Comparison of ENCODE assay signal across 1 cellular context in genomic region chr19:5903054-5903501, GRCh38.
TF ChIP-seq lines count a peak whose summit lies in the region.

No MANE protein-coding gene starts in this region.

TF ChIP-seq in GM12878, 131 proteins besides CTCF, POLR2A, EP300 and RAD21:
- TF ChIP-seq NBN (IDR thresholded peaks at IDR 0.05) (no peak), SMAD1 (IDR thresholded peaks at IDR 0.05; ENCODE audit: low read depth, partially characterized antibody) (no peak), WRNIP1 (IDR thresholded peaks at IDR 0.05; ENCODE audit: borderline replicate concordance, low read depth, low read length) (no peak), IKZF1 (conservative IDR thresholded peaks at IDR 0.05) (no peak), ASH2L (IDR thresholded peaks at IDR 0.05; ENCODE audit: borderline replicate concordance, low read depth) (no peak), TAF1 (IDR thresholded peaks at IDR 0.05; ENCODE audit: borderline replicate concordance, low read depth, low read length) (no peak), NFYA (IDR thresholded peaks at IDR 0.05; ENCODE audit: borderline replicate concordance, low read depth, low read length) (no peak), YY1 (IDR thresholded peaks at IDR 0.05; ENCODE audit: low read depth, low read length) (no peak), SMAD5 (IDR thresholded peaks at IDR 0.05; ENCODE audit: low read depth) (no peak), ZNF687 (IDR thresholded peaks at IDR 0.05) (no peak), GABPA (IDR thresholded peaks at IDR 0.05; ENCODE audit: low read depth) (no peak), ZSCAN29 (IDR thresholded peaks at IDR 0.05) (no peak), KLF5 (IDR thresholded peaks at IDR 0.05; ENCODE audit: partially characterized antibody) (no peak)
- TF ChIP-seq, protein P1, sequence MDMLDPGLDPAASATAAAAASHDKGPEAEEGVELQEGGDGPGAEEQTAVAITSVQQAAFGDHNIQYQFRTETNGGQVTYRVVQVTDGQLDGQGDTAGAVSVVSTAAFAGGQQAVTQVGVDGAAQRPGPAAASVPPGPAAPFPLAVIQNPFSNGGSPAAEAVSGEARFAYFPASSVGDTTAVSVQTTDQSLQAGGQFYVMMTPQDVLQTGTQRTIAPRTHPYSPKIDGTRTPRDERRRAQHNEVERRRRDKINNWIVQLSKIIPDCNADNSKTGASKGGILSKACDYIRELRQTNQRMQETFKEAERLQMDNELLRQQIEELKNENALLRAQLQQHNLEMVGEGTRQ (IDR thresholded peaks at IDR 0.05; ENCODE audit: borderline replicate concordance, low read depth, low read length) = no peak
- TF ChIP-seq, protein P2, sequence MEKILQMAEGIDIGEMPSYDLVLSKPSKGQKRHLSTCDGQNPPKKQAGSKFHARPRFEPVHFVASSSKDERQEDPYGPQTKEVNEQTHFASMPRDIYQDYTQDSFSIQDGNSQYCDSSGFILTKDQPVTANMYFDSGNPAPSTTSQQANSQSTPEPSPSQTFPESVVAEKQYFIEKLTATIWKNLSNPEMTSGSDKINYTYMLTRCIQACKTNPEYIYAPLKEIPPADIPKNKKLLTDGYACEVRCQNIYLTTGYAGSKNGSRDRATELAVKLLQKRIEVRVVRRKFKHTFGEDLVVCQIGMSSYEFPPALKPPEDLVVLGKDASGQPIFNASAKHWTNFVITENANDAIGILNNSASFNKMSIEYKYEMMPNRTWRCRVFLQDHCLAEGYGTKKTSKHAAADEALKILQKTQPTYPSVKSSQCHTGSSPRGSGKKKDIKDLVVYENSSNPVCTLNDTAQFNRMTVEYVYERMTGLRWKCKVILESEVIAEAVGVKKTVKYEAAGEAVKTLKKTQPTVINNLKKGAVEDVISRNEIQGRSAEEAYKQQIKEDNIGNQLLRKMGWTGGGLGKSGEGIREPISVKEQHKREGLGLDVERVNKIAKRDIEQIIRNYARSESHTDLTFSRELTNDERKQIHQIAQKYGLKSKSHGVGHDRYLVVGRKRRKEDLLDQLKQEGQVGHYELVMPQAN (conservative IDR thresholded peaks at IDR 0.05) = no peak; the same call in 1 of the 2 replicates
- TF ChIP-seq, protein P3, sequence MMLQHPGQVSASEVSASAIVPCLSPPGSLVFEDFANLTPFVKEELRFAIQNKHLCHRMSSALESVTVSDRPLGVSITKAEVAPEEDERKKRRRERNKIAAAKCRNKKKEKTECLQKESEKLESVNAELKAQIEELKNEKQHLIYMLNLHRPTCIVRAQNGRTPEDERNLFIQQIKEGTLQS (IDR thresholded peaks at IDR 0.05; ENCODE audit: borderline replicate concordance, extremely low read depth, low read depth, low read length) = no peak
